In genomic region chr19:12796146-12797071, GRCh38 we compare ENCODE assay signal across 9 cellular contexts. TPM values are rescaled to one million over a fixed set of nuclear protein-coding genes. Genes with fewer than 3 reads are reported as not detected.
DNase-seq lines count a peak whose midpoint lies in the region; ATAC-seq and TF ChIP-seq lines count a peak whose summit lies in the region.
"Had no signal": no experiment of that assay in that cellular context is flagged by ENCODE, and none has a peak within 500 bp of the region (broad histone marks: within the 10 kb centered on the region; RNA-seq: fewer than 3 reads in every experiment).

No MANE protein-coding gene starts in this region.

- TF ChIP-seq CTCF in Caco-2 (IDR thresholded peaks at IDR 0.05; ENCODE audit: insufficient read depth in 1 of 2, low read depth in 1 of 2, low read length in 1 of 2, severe bottlenecking in 1 of 2, unreplicated experiment in 1 of 2) (peak; percentile 91), KMS-11 (conservative IDR thresholded peaks at IDR 0.05; ENCODE audit: low read depth, low read length) (peak; percentile 89), Panc1 (IDR thresholded peaks at IDR 0.05) (peak; percentile 85), fibroblast of mammary gland (conservative IDR thresholded peaks at IDR 0.05; ENCODE audit: control insufficient read depth, insufficient read depth, low read depth, low read length) (peak; percentile 99), natural killer cell (IDR thresholded peaks at IDR 0.05) (peak; percentile 82), tibial artery (IDR thresholded peaks at IDR 0.05) (peak; percentile 95 to 97)

- H3K36me3 ChIP-seq in Caco-2 (ENCODE audit: control insufficient read depth, insufficient read depth, low read length) (no peaks in the 10 kb centered on the region; the same call in none of the 2 replicates), KMS-11 (ENCODE audit: insufficient read depth) (no peaks in the 10 kb centered on the region), Panc1 (ENCODE audit: control insufficient read depth, insufficient read depth, low read length) (peaks cover 5% of the 10 kb centered on the region), tibial artery (peaks cover 12 to 30% (median 28%) of the 10 kb centered on the region in 3 donors)

- intact Hi-C loops in Caco-2 (cut with micrococcal nuclease; ENCODE audit: unreplicated experiment) (loop anchor here (1.0 to 2.0 kb wide), 3 partner anchors 19 to 80 kb away; no protein-coding TSS in a partner anchor), Panc1 (cut with micrococcal nuclease; ENCODE audit: unreplicated experiment) (loop anchor here (5.0 kb wide), 1 partner anchor 34 kb away; no protein-coding TSS in a partner anchor), natural killer cell (cut with micrococcal nuclease) (loop anchor here (1.0 to 10.0 kb wide), 4 partner anchors 19 to 358 kb away; partner anchors contain the start of genes IER2 and STX10), tibial artery (cut with DNase I; ENCODE audit: low total_unique reads) (loop anchor here (2.0 to 10.0 kb wide), 2 partner anchors 30 to 1048 kb away; no protein-coding TSS in a partner anchor)
- intact Hi-C loops in activated T-helper 1 cell treated with anti-CD3 and anti-CD28 coated beads, Interleukin-12 subunit alpha, Interleukin-12 subunit beta, Interleukin-2, Interleukin-4 antibody, amounts not matched to agents 30 ng/mL and 10 ng/mL and 1 ng/mL, durations not matched to agents 14 hours and 24 hours and 36 hours (cut with micrococcal nuclease), result loop anchor here (1.0 kb wide), 4 partner anchors 19 to 51 kb away; no protein-coding TSS in a partner anchor

- H3K27ac ChIP-seq in KMS-11, result no peak overlapping the region
- peak overlapping the region; percentile 82 for H3K27ac ChIP-seq in Panc1 (ENCODE audit: low read length)
- peak overlapping the region; percentile 60 to 98 for H3K27ac ChIP-seq in tibial artery

- peaks cover 5% of the 10 kb centered on the region for H3K4me1 Mint-ChIP-seq in Caco-2 (ENCODE audit: low read depth, unreplicated experiment)
- H3K4me1 Mint-ChIP-seq in activated T-helper 1 cell treated with anti-CD3 and anti-CD28 coated beads, Interleukin-12 subunit alpha, Interleukin-12 subunit beta, Interleukin-2, Interleukin-4 antibody, amounts not matched to agents 30 ng/mL and 10 ng/mL and 1 ng/mL, durations not matched to agents 14 hours and 24 hours and 36 hours (ENCODE audit: low read depth), result peaks cover 35% of the 10 kb centered on the region
- peaks cover 29% of the 10 kb centered on the region in 2 donors for H3K4me1 Mint-ChIP-seq in natural killer cell

- peak overlapping the region; percentile 45 for H3K4me3 Mint-ChIP-seq in Caco-2 (ENCODE audit: unreplicated experiment)
- peak overlapping the region; percentile 72 for H3K4me3 Mint-ChIP-seq in activated T-helper 1 cell treated with anti-CD3 and anti-CD28 coated beads, Interleukin-12 subunit alpha, Interleukin-12 subunit beta, Interleukin-2, Interleukin-4 antibody, amounts not matched to agents 30 ng/mL and 10 ng/mL and 1 ng/mL, durations not matched to agents 14 hours and 24 hours and 36 hours
- H3K4me3 Mint-ChIP-seq in natural killer cell, result peak overlapping the region; percentile 81

- H3K4me3 ChIP-seq in Caco-2 (ENCODE audit: low read depth, low read length) (no peak overlapping the region), KMS-11 (IDR thresholded peaks at IDR 0.05; ENCODE audit: insufficient read depth, low read depth, low read length) (no peak overlapping the region), Panc1 (ENCODE audit: low read depth in 2 of 2, low read length in 2 of 2) (peak overlapping the region in 1 of 2 experiments; percentile 23; a peak in 2 of 4 replicates), fibroblast of mammary gland (ENCODE audit: control insufficient read depth, low read depth, low read length) (no peak overlapping the region), tibial artery (no peak overlapping the region)

- in situ Hi-C loops in Panc1 (cut with HindIII; ENCODE audit: low pct_unique_long_range_greater_than_20kb, low sequenced_read_pairs), result no loop called here

- no TSS peak for BruUV-seq in Caco-2 (replicated peaks; lab: Mats Ljungman, UMichigan)
- no TSS peak for BruUV-seq in Panc1 (replicated peaks; lab: Mats Ljungman, UMichigan)

- H3K4me1 ChIP-seq in Caco-2 (peaks cover 9% of the 10 kb centered on the region), KMS-11 (ENCODE audit: low read depth, poor library complexity, severe bottlenecking) (peaks cover 22% of the 10 kb centered on the region), Panc1 (ENCODE audit: control insufficient read depth, insufficient read depth, low read length) (peaks cover 9% of the 10 kb centered on the region), tibial artery (peaks cover 0 to 32% (median 24%) of the 10 kb centered on the region in 4 donors)

- no peaks in the 10 kb centered on the region for H3K27me3 ChIP-seq in Caco-2 (replicated peaks; ENCODE audit: control insufficient read depth, insufficient read depth, low read length)
- peaks cover 1% of the 10 kb centered on the region; the same call in 1 of the 2 replicates for H3K27me3 ChIP-seq in KMS-11 (ENCODE audit: insufficient read depth, low read depth)
- H3K27me3 ChIP-seq in Panc1 (ENCODE audit: control insufficient read depth, insufficient read depth, low read length), result no peaks in the 10 kb centered on the region
- no peaks in the 10 kb centered on the region for H3K27me3 ChIP-seq in tibial artery

- peak overlapping the region; percentile 66; the same call in 1 of the 2 replicates for H2AFZ ChIP-seq in KMS-11 (ENCODE audit: low read depth)

- H3K36me3 Mint-ChIP-seq in Caco-2 (ENCODE audit: insufficient read depth, unreplicated experiment) (peaks cover 51% of the 10 kb centered on the region), natural killer cell (no peaks in the 10 kb centered on the region)
- H3K36me3 Mint-ChIP-seq in activated T-helper 1 cell treated with anti-CD3 and anti-CD28 coated beads, Interleukin-12 subunit alpha, Interleukin-12 subunit beta, Interleukin-2, Interleukin-4 antibody, amounts not matched to agents 30 ng/mL and 10 ng/mL and 1 ng/mL, durations not matched to agents 14 hours and 24 hours and 36 hours (ENCODE audit: low read depth), result peaks cover 29% of the 10 kb centered on the region

- no peak overlapping the region for H3K9ac ChIP-seq in KMS-11

- H3K27ac Mint-ChIP-seq in Caco-2 (ENCODE audit: unreplicated experiment), result peak overlapping the region; percentile 21
- H3K27ac Mint-ChIP-seq in activated T-helper 1 cell treated with anti-CD3 and anti-CD28 coated beads, Interleukin-12 subunit alpha, Interleukin-12 subunit beta, Interleukin-2, Interleukin-4 antibody, amounts not matched to agents 30 ng/mL and 10 ng/mL and 1 ng/mL, durations not matched to agents 14 hours and 24 hours and 36 hours, result peak overlapping the region; percentile 88
- peak overlapping the region; percentile 77 to 97 for H3K27ac Mint-ChIP-seq in natural killer cell

- DNase-seq in Caco-2, result peak; percentile 81 to 83
- no peak for DNase-seq in Panc1 (ENCODE audit: low read depth, low spot score)
- peak; percentile 75 for DNase-seq in activated T-helper 1 cell treated with anti-CD3 and anti-CD28 coated beads, Interleukin-12 subunit alpha, Interleukin-12 subunit beta, Interleukin-2, Interleukin-4 antibody, amounts not matched to agents 30 ng/mL and 10 ng/mL and 1 ng/mL, durations not matched to agents 14 hours and 24 hours and 36 hours (ENCODE audit: low spot score)
- peak; percentile 78 for DNase-seq in fibroblast of mammary gland (ENCODE audit: low read depth)
- peak; percentile 73 for DNase-seq in natural killer cell
- DNase-seq in tibial artery, result peak in 1 of 2 donors; percentile 86
- no peak for DNase-seq in HPDE6-E6E7 (ENCODE audit: extremely low spot score)

- peaks cover 19% of the 10 kb centered on the region for H3K79me2 ChIP-seq in KMS-11 (ENCODE audit: insufficient read depth, low read depth)

- ATAC-seq in Panc1 (peak; percentile 47), natural killer cell (peak in 1 of 3 donors; percentile 15)

- H3K27me3 Mint-ChIP-seq in Caco-2 (ENCODE audit: insufficient read depth, unreplicated experiment), result no peaks in the 10 kb centered on the region
- no peaks in the 10 kb centered on the region for H3K27me3 Mint-ChIP-seq in activated T-helper 1 cell treated with anti-CD3 and anti-CD28 coated beads, Interleukin-12 subunit alpha, Interleukin-12 subunit beta, Interleukin-2, Interleukin-4 antibody, amounts not matched to agents 30 ng/mL and 10 ng/mL and 1 ng/mL, durations not matched to agents 14 hours and 24 hours and 36 hours (ENCODE audit: insufficient read depth)
- peaks cover 0 to 7% of the 10 kb centered on the region in 2 donors for H3K27me3 Mint-ChIP-seq in natural killer cell (ENCODE audit: low read depth in 2 of 2)

- peak overlapping the region; percentile 53 for H3K4me2 ChIP-seq in KMS-11

- POLR2A ChIA-PET in Caco-2 (lab: Charles Lee), result no interaction called here
- POLR2A ChIA-PET in Panc1 (lab: Charles Lee), result interaction anchor here (1.5 kb wide), 1 partner anchor 31 kb away, joined by 17 read pairs; no protein-coding TSS in a partner anchor

- H3K9me3 Mint-ChIP-seq in Caco-2 (ENCODE audit: unreplicated experiment) (no peaks in the 10 kb centered on the region), natural killer cell (no peaks in the 10 kb centered on the region)
- no peaks in the 10 kb centered on the region for H3K9me3 Mint-ChIP-seq in activated T-helper 1 cell treated with anti-CD3 and anti-CD28 coated beads, Interleukin-12 subunit alpha, Interleukin-12 subunit beta, Interleukin-2, Interleukin-4 antibody, amounts not matched to agents 30 ng/mL and 10 ng/mL and 1 ng/mL, durations not matched to agents 14 hours and 24 hours and 36 hours

- CTCF ChIA-PET in Caco-2 (lab: Charles Lee) (interaction anchor here (0.6 to 3.9 kb wide), 9 partner anchors 11 to 79 kb away, joined by 3 to 20 read pairs (median 4); partner anchors contain the start of gene GET3), Panc1 (lab: Charles Lee) (interaction anchor here (0.6 to 2.9 kb wide), 9 partner anchors 19 to 80 kb away, joined by 3 to 37 read pairs (median 6); no protein-coding TSS in a partner anchor)

- no peaks in the 10 kb centered on the region for H3K9me3 ChIP-seq in Caco-2
- H3K9me3 ChIP-seq in Panc1 (ENCODE audit: control insufficient read depth, insufficient read depth, low read depth, low read length), result no peaks in the 10 kb centered on the region
- no peaks in the 10 kb centered on the region for H3K9me3 ChIP-seq in tibial artery

- H4K20me1 ChIP-seq in KMS-11 (ENCODE audit: insufficient read depth), result no peaks in the 10 kb centered on the region

RNA-seq across cellular contexts. Expression of gene JUNB, which starts 5.1 kb away (rescaled TPM):
- total RNA-seq in Caco-2 (2022) (16.4 and 19.4 TPM in 2 replicates), Panc1 (2021; ENCODE audit: unreplicated experiment) (49.7 TPM), natural killer cell (100 to 1,000 TPM; 781 to 903 (median 859) TPM)
- 73.3 TPM for polyA plus RNA-seq in Panc1 (2012; ENCODE audit: insufficient read length)
- total RNA-seq in activated T-helper 1 cell treated with anti-CD3 and anti-CD28 coated beads, Interleukin-12 subunit alpha, Interleukin-12 subunit beta, Interleukin-2, Interleukin-4 antibody, amounts not matched to agents 30 ng/mL and 10 ng/mL and 1 ng/mL, durations not matched to agents 14 hours and 24 hours and 36 hours, result 311 and 312 TPM in 2 replicates

RNA-seq across cellular contexts. Expression of gene PRDX2, which starts 5.2 kb away (rescaled TPM):
- total RNA-seq in Caco-2 (2022) (265 and 285 TPM in 2 replicates), Panc1 (2021; ENCODE audit: unreplicated experiment) (61.0 TPM), natural killer cell (10 to 100 TPM; 28.8 to 67.1 (median 66.9) TPM)
- polyA plus RNA-seq in Panc1 (2012; ENCODE audit: insufficient read length), result 149 TPM
- 277 and 280 TPM in 2 replicates for total RNA-seq in activated T-helper 1 cell treated with anti-CD3 and anti-CD28 coated beads, Interleukin-12 subunit alpha, Interleukin-12 subunit beta, Interleukin-2, Interleukin-4 antibody, amounts not matched to agents 30 ng/mL and 10 ng/mL and 1 ng/mL, durations not matched to agents 14 hours and 24 hours and 36 hours

RNA-seq across cellular contexts. Expression of gene THSD8, which starts 5.5 kb away (rescaled TPM):
- total RNA-seq in Caco-2 (2022) (23.9 and 25.9 TPM in 2 replicates), Panc1 (2021; ENCODE audit: unreplicated experiment) (24.8 TPM), natural killer cell (1 to 10 TPM; 1.7 to 2.8 (median 2.2) TPM)
- polyA plus RNA-seq in Panc1 (2012; ENCODE audit: insufficient read length), result 8.8 TPM
- total RNA-seq in activated T-helper 1 cell treated with anti-CD3 and anti-CD28 coated beads, Interleukin-12 subunit alpha, Interleukin-12 subunit beta, Interleukin-2, Interleukin-4 antibody, amounts not matched to agents 30 ng/mL and 10 ng/mL and 1 ng/mL, durations not matched to agents 14 hours and 24 hours and 36 hours, result 28.0 and 28.1 TPM in 2 replicates
- total RNA-seq: NCI-H460 had no signal

RNA-seq across cellular contexts. Expression of gene RNASEH2A, which starts 10.0 kb away (rescaled TPM):
- 30.9 and 37.6 TPM in 2 replicates for total RNA-seq in Caco-2 (2022)
- 44.9 TPM for total RNA-seq in Panc1 (2021; ENCODE audit: unreplicated experiment)
- polyA plus RNA-seq in Panc1 (2012; ENCODE audit: insufficient read length), result 67.1 TPM
- 36.1 and 37.5 TPM in 2 replicates for total RNA-seq in activated T-helper 1 cell treated with anti-CD3 and anti-CD28 coated beads, Interleukin-12 subunit alpha, Interleukin-12 subunit beta, Interleukin-2, Interleukin-4 antibody, amounts not matched to agents 30 ng/mL and 10 ng/mL and 1 ng/mL, durations not matched to agents 14 hours and 24 hours and 36 hours
- total RNA-seq in natural killer cell, result 1 to 10 TPM; 6.6 to 8.7 (median 7.4) TPM

RNA-seq across cellular contexts. Expression of gene HOOK2, which starts 21.1 kb away (rescaled TPM):
- total RNA-seq in Caco-2 (2022) (74.2 and 80.4 TPM in 2 replicates), Panc1 (2021; ENCODE audit: unreplicated experiment) (14.3 TPM), natural killer cell (10 to 100 TPM; 13.3 to 15.3 (median 13.9) TPM)
- polyA plus RNA-seq in Panc1 (2012; ENCODE audit: insufficient read length), result 27.7 TPM
- 13.3 and 15.7 TPM in 2 replicates for total RNA-seq in activated T-helper 1 cell treated with anti-CD3 and anti-CD28 coated beads, Interleukin-12 subunit alpha, Interleukin-12 subunit beta, Interleukin-2, Interleukin-4 antibody, amounts not matched to agents 30 ng/mL and 10 ng/mL and 1 ng/mL, durations not matched to agents 14 hours and 24 hours and 36 hours

Comparison
In these comparisons a context has a peak if more than half of its experiments do, and no peak if none do; other contexts are left out.
1. DNase-seq: peak in Caco-2 (2 of 2), activated T-helper 1 cell treated with anti-CD3 and anti-CD28 coated beads, Interleukin-12 subunit alpha, Interleukin-12 subunit beta, Interleukin-2, Interleukin-4 antibody, amounts not matched to agents 30 ng/mL and 10 ng/mL and 1 ng/mL, durations not matched to agents 14 hours and 24 hours and 36 hours (single experiment), fibroblast of mammary gland (single experiment) and natural killer cell (single experiment); none in Panc1 (single experiment) and HPDE6-E6E7 (single experiment).
2. H3K27ac Mint-ChIP-seq: peak in every context shown above with its lines; median percentile 88 in activated T-helper 1 cell treated with anti-CD3 and anti-CD28 coated beads, Interleukin-12 subunit alpha, Interleukin-12 subunit beta, Interleukin-2, Interleukin-4 antibody, amounts not matched to agents 30 ng/mL and 10 ng/mL and 1 ng/mL, durations not matched to agents 14 hours and 24 hours and 36 hours; 87 in natural killer cell; 21 in Caco-2.
3. Peak in every context shown above with its lines, with median percentiles within 50 percentile points of each other: H3K4me3 Mint-ChIP-seq and CTCF ChIP-seq.